In the genomic region with DNA sequence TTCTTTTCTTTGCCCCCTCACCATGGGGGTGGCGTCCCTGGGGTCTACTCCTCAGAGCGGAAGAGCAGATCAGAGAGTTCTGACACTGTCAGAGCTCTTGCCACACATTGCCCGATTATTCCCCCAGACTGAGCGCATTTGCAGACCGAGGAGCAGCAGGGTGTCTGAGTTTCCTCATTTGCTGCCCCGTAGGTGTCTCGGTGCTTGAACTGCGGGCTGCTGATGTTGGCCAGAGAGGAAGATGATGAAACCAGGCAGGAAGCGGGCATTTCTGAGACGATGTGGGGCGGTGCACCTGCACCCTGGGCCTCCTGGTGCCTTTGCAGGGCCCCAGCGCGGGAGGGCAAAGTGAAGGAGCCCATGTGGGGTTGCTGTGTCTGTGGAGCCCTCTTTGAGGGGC, we compare ENCODE assay signal across 8 cellular contexts. TPM values are rescaled to one million over a fixed set of nuclear protein-coding genes. Genes with fewer than 3 reads are reported as not detected.
DNase-seq lines count a peak whose midpoint lies in the region; ATAC-seq and TF ChIP-seq lines count a peak whose summit lies in the region.

No MANE protein-coding gene starts in this region.

- H3K27ac Mint-ChIP-seq in immature natural killer cell (peak overlapping the region; percentile 95 to 100 (median 98)), HFFc6 (no peak overlapping the region)

- in situ Hi-C loops in brain microvascular endothelial cell (cut with HindIII; ENCODE audit: low pct_ligation_motif_present, low sequenced_read_pairs) = no loop called here

- H3K9me3 Mint-ChIP-seq in immature natural killer cell (peaks cover 0 to 1% (median 0%) of the 10 kb centered on the region in 6 donors), HFFc6 (no peaks in the 10 kb centered on the region)

- H3K4me3 ChIP-seq in brain microvascular endothelial cell (ENCODE audit: low read depth, low read length) = no peak overlapping the region

- H3K36me3 ChIP-seq in brain microvascular endothelial cell (replicated peaks) = no peaks in the 10 kb centered on the region

- peak; percentile 89 for DNase-seq in activated CD8-positive, alpha-beta memory T cell treated with anti-CD3 and anti-CD28 coated beads for 24 hours
- DNase-seq in immature natural killer cell (peak; percentile 82 to 87 (median 82)), brain microvascular endothelial cell (no peak), NCI-H187 (lab: John Stamatoyannopoulos, UW) (no peak), HFFc6 (no peak)
- DNase-seq in stimulated activated CD8-positive, alpha-beta memory T cell treated with anti-CD3 and anti-CD28 coated beads, Interleukin-7, amount 100 ng/mL, for 24 hours (ENCODE audit: low read depth) = peak; percentile 47

- no peaks in the 10 kb centered on the region for H3K27me3 ChIP-seq in brain microvascular endothelial cell (replicated peaks)

- H3K36me3 Mint-ChIP-seq in immature natural killer cell (peaks cover 0 to 6% (median 0%) of the 10 kb centered on the region in 3 donors), HFFc6 (ENCODE audit: low read depth) (no peaks in the 10 kb centered on the region)

- ATAC-seq in GM19372 (IDR thresholded peaks at IDR 0.05; ENCODE audit: low read depth, unreplicated experiment) (peak; percentile 56), HG03521 (IDR thresholded peaks at IDR 0.05; ENCODE audit: unreplicated experiment) (peak; percentile 41)

- TF ChIP-seq CTCF in brain microvascular endothelial cell (IDR thresholded peaks at IDR 0.05; ENCODE audit: low read depth, low read length, missing control alignments) (no peak), HFFc6 (IDR thresholded peaks at IDR 0.05) (no peak)

- H3K27me3 Mint-ChIP-seq in immature natural killer cell (ENCODE audit: low read depth in 3 of 3) (peaks cover 6 to 15% (median 8%) of the 10 kb centered on the region in 3 donors), HFFc6 (ENCODE audit: insufficient read depth) (no peaks in the 10 kb centered on the region; the same call in 1 of the 2 replicates)

- peak overlapping the region; percentile 80 to 88 (median 84) for H3K4me3 Mint-ChIP-seq in immature natural killer cell
- no peak overlapping the region for H3K4me3 Mint-ChIP-seq in HFFc6

- H3K4me1 Mint-ChIP-seq in immature natural killer cell (peaks cover 77% of the 10 kb centered on the region in 2 donors), HFFc6 (ENCODE audit: low read depth) (peaks cover 5% of the 10 kb centered on the region)

- no peak overlapping the region for H3K27ac ChIP-seq in brain microvascular endothelial cell

RNA-seq across cellular contexts. Expression of gene ARSG, which starts 55.2 kb away (rescaled TPM):
- polyA plus RNA-seq in immature natural killer cell = 10 to 100 TPM; 15.0 to 18.7 (median 15.3) TPM
- 1 to 10 TPM; 4.0 to 7.0 (median 5.0) TPM for total RNA-seq in HFFc6 (2021; fragmentation: NEBNext Ultra II Directional; extraction: Animal tissue kit (Norgen Biotek cat#: 25700))

RNA-seq across cellular contexts. Expression of gene SLC16A6, which starts 55.5 kb away (rescaled TPM):
- 1 to 10 TPM in 2 of 3 donors, under 1 TPM in 1; 0.88 to 4.8 (median 3.5) TPM for polyA plus RNA-seq in immature natural killer cell
- total RNA-seq in HFFc6 (2021; fragmentation: NEBNext Ultra II Directional; extraction: Animal tissue kit (Norgen Biotek cat#: 25700)) = under 1 TPM; 0.12 to 0.56 (median 0.38) TPM

Comparison
In these comparisons a context has a peak if more than half of its experiments do, and no peak if none do; other contexts are left out.
1. DNase-seq: peak in activated CD8-positive, alpha-beta memory T cell treated with anti-CD3 and anti-CD28 coated beads for 24 hours (single experiment), immature natural killer cell (3 of 3) and stimulated activated CD8-positive, alpha-beta memory T cell treated with anti-CD3 and anti-CD28 coated beads, Interleukin-7, amount 100 ng/mL, for 24 hours (single experiment); none in brain microvascular endothelial cell (single experiment), NCI-H187 (0 of 2) and HFFc6 (single experiment).